8 cellular contexts compared by ENCODE assay signal in the genomic region with DNA sequence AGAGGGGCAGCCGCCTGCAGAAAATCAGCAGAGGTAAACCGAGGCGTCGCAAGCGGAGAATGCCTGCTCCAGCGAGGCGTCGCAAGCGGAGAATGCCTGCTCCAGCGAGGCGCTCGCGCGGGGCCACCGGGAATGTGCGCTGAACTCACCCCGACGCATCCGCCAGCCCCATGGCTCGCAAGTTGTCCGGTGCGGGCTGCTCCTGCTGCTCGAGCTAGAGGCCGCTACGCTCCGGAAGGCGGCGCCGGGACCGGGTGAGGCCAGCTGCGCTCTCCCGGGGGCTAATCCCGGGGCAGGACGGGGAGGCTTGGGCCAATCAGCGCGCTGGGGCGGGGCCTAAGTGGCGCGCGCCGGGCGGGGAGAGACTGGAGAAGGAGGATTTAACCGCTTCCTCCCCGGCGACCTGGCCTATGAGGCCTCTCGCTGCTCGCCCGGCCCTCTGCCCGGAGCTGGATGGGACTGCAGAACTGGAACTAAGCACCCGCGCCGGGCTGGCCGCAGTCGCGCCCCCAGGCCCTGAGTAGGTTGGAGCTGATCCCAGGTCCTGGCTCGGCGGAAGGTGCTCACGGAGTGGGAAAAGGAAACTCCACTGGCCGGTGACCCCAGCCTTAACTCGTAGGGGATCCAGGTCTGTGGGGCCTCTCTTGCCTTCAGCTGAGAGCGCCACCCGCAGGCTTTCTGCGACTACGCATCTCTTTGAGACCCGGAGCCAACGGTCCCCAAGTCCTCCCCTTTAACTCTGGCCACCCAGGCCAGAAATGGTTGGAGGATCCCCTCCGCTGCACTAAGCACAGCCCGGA. TPM values are rescaled to one million over a fixed set of nuclear protein-coding genes. Genes with fewer than 3 reads are reported as not detected.
DNase-seq lines count a peak whose midpoint lies in the region; ATAC-seq and TF ChIP-seq lines count a peak whose summit lies in the region.

A gene with protein sequence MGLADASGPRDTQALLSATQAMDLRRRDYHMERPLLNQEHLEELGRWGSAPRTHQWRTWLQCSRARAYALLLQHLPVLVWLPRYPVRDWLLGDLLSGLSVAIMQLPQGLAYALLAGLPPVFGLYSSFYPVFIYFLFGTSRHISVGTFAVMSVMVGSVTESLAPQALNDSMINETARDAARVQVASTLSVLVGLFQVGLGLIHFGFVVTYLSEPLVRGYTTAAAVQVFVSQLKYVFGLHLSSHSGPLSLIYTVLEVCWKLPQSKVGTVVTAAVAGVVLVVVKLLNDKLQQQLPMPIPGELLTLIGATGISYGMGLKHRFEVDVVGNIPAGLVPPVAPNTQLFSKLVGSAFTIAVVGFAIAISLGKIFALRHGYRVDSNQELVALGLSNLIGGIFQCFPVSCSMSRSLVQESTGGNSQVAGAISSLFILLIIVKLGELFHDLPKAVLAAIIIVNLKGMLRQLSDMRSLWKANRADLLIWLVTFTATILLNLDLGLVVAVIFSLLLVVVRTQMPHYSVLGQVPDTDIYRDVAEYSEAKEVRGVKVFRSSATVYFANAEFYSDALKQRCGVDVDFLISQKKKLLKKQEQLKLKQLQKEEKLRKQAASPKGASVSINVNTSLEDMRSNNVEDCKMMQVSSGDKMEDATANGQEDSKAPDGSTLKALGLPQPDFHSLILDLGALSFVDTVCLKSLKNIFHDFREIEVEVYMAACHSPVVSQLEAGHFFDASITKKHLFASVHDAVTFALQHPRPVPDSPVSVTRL (minus strand): TSS at position 240 of the 800 bp plus-strand sequence. CDS start 68 bp downstream, at position 172.

- peaks cover 2% of the 10 kb centered on the region for H3K36me3 Mint-ChIP-seq in activated B cell treated with CpG ODN at 0.5 μM for 24 hours (ENCODE audit: low read depth)
- peaks cover 4% of the 10 kb centered on the region for H3K36me3 Mint-ChIP-seq in central memory CD8-positive, alpha-beta T cell (ENCODE audit: insufficient read depth)

- peak within 1 kb of the TSS; percentile 89 for H3K4me3 Mint-ChIP-seq in activated B cell treated with CpG ODN at 0.5 μM for 24 hours
- peak within 1 kb of the TSS; percentile 89 for H3K4me3 Mint-ChIP-seq in central memory CD8-positive, alpha-beta T cell

- peak; percentile 86 for DNase-seq in AG09319 (ENCODE audit: extremely low read depth, low read depth)
- DNase-seq in NCI-H345 (lab: John Stamatoyannopoulos, UW), result peak; percentile 89
- peak; percentile 90 for DNase-seq in activated B cell treated with CpG ODN at 0.5 μM for 24 hours
- peak; percentile 80 to 83 for DNase-seq in central memory CD8-positive, alpha-beta T cell (ENCODE audit: low spot score in 2 of 2)
- peak; percentile 94 for DNase-seq in inferior parietal cortex (ENCODE audit: extremely low spot score)
- DNase-seq in stimulated activated CD4-positive, alpha-beta T cell treated with anti-CD3 and anti-CD28 coated beads, Interleukin-12 subunit alpha, Interleukin-12 subunit beta, amount 100 ng/mL, for 24 hours (ENCODE audit: low read depth in 2 of 2), result peak; percentile 87 to 93

- intact Hi-C loops in activated B cell treated with CpG ODN at 0.5 μM for 24 hours (cut with micrococcal nuclease), result loop anchor here (1.0 to 5.0 kb wide), 5 partner anchors 21 to 457 kb away; a partner anchor contains a TSS

- CTCF ChIA-PET in activated B cell treated with CpG ODN at 0.5 μM for 24 hours (lab: Charles Lee), result interaction anchor here (0.7 to 1.9 kb wide), 5 partner anchors 26 to 235 kb away, joined by 3 to 7 read pairs (median 3); a partner anchor contains a TSS

- H3K4me1 Mint-ChIP-seq in activated B cell treated with CpG ODN at 0.5 μM for 24 hours, result peaks cover 15% of the 10 kb centered on the region
- peaks cover 16% of the 10 kb centered on the region for H3K4me1 Mint-ChIP-seq in central memory CD8-positive, alpha-beta T cell

- H3K27me3 Mint-ChIP-seq in activated B cell treated with CpG ODN at 0.5 μM for 24 hours, result no peaks in the 10 kb centered on the region
- no peaks in the 10 kb centered on the region for H3K27me3 Mint-ChIP-seq in central memory CD8-positive, alpha-beta T cell

- no peaks in the 10 kb centered on the region for H3K9me3 Mint-ChIP-seq in activated B cell treated with CpG ODN at 0.5 μM for 24 hours
- no peaks in the 10 kb centered on the region for H3K9me3 Mint-ChIP-seq in central memory CD8-positive, alpha-beta T cell

- POLR2A ChIA-PET in activated B cell treated with CpG ODN at 0.5 μM for 24 hours (lab: Charles Lee), result interaction anchor here (0.8 to 2.2 kb wide), 4 partner anchors 22 to 169 kb away, joined by 3 to 12 read pairs (median 4); a partner anchor contains a TSS

- H3K27ac Mint-ChIP-seq in activated B cell treated with CpG ODN at 0.5 μM for 24 hours, result peak within 1 kb of the TSS; percentile 50
- H3K27ac Mint-ChIP-seq in central memory CD8-positive, alpha-beta T cell (ENCODE audit: low read depth), result peak within 1 kb of the TSS; percentile 72

- TF ChIP-seq CTCF in AG09319 (IDR thresholded peaks at IDR 0.05; ENCODE audit: low read depth, low read length) (peak; percentile 71), activated B cell treated with CpG ODN at 0.5 μM for 24 hours (IDR thresholded peaks at IDR 0.05) (no peak)

- ATAC-seq in GM19023 (IDR thresholded peaks at IDR 0.05; ENCODE audit: unreplicated experiment), result peak; percentile 92
- peak; percentile 91 for ATAC-seq in HG03280 (IDR thresholded peaks at IDR 0.05; ENCODE audit: unreplicated experiment)
- peak; percentile 97 for ATAC-seq in activated B cell treated with CpG ODN at 0.5 μM for 24 hours (ENCODE audit: low read depth)
- peak; percentile 95 for ATAC-seq in central memory CD8-positive, alpha-beta T cell (replicated peaks; ENCODE audit: extremely low read depth, poor library complexity, severe bottlenecking)

RNA-seq across cellular contexts. Expression of the gene that starts here (rescaled TPM):
- 12.4 and 21.5 TPM in 2 replicates for total RNA-seq in activated B cell treated with CpG ODN at 0.5 μM for 24 hours

Comparison
In these comparisons a context has a peak if more than half of its experiments do, and no peak if none do; other contexts are left out.
1. Peak in every context shown above with its lines: DNase-seq and ATAC-seq.